In the genomic region with DNA sequence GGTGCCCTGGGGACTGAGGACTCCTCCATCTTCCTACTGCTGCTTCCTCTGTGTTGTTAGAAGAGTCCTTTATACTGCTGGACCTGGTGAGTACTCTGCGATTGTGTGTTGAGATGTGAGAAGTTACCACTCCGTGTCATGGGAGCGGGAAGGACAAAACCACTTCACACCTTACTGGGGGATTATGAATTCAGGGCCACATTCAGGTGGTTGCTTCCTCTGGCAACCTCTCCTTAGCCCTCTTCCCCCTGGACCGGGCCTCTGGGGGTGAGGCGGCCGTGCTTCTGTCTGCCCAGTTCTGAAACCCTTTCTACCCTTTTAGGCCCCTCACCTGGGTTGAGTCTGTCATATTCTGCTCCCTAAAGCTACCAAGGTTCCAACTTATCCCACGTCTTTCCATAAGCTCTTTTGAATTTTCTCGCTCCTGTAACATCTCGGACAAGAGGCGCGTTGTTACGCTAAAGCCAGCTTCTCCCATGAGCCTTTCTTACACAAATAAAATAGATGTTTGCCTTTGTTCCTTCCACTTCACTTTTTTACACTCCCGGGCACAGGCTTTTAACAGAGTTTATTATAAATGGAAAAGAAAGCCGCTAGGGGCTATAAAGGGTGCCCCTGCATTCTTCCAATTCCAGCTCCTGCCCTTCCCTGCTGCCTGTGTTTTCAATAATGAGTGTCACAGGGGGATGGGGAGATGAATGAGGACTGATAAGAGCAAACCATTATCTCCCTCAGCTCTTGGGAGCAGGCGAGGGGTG, we compare ENCODE assay signal across 23 cellular contexts. TPM values are rescaled to one million over a fixed set of nuclear protein-coding genes. Genes with fewer than 3 reads are reported as not detected.
A peak's percentile ranks its signal among the peaks of the same experiment; 100 is the strongest.
DNase-seq lines count a peak whose midpoint lies in the region; ATAC-seq and TF ChIP-seq lines count a peak whose summit lies in the region.
"Had no signal": no experiment of that assay in that cellular context is flagged by ENCODE, and none has a peak within 500 bp of the region (broad histone marks: within the 10 kb centered on the region; RNA-seq: fewer than 3 reads in every experiment).

No MANE protein-coding gene starts in this region.

- TF ChIP-seq CTCF in endodermal cell (conservative IDR thresholded peaks at IDR 0.05) (peak; percentile 24), type B pancreatic cell (conservative IDR thresholded peaks at IDR 0.05) (peak; percentile 18)

- H3K36me3 Mint-ChIP-seq in stimulated activated naive CD8-positive, alpha-beta T cell treated with anti-CD3 and anti-CD28 coated beads, Interleukin-15, Interleukin-2, amounts not matched to agents 100 ng/mL and 50 ng/mL, for 24 hours (ENCODE audit: low read depth), result no peaks in the 10 kb centered on the region
- H3K36me3 Mint-ChIP-seq in endodermal cell (ENCODE audit: low read depth) (no peaks in the 10 kb centered on the region), type B pancreatic cell (no peaks in the 10 kb centered on the region)
- no peaks in the 10 kb centered on the region for H3K36me3 Mint-ChIP-seq in natural killer cell treated with Interleukin-12 subunit alpha and Interleukin-12 subunit beta and Interleukin-15 and Interleukin-18, amount 100 ng/mL, for 72 hours

- H3K36me3 ChIP-seq in endodermal cell (ENCODE audit: control insufficient read depth, insufficient read depth, low read length), result no peaks in the 10 kb centered on the region
- H3K36me3 ChIP-seq: BLaER1, SJCRH30 had no signal

- H3K9ac ChIP-seq in endodermal cell (ENCODE audit: extremely low read depth, low read length, poor library complexity, severe bottlenecking), result no peak overlapping the region
- H3K9ac ChIP-seq: BLaER1 had no signal

- peaks cover 7% of the 10 kb centered on the region for H3K4me1 ChIP-seq in endodermal cell (ENCODE audit: control insufficient read depth, insufficient read depth, low read length)
- H3K4me1 ChIP-seq: BLaER1, SJCRH30 had no signal

- H3K27ac ChIP-seq in endodermal cell (ENCODE audit: low read depth, low read length), result no peak overlapping the region
- H3K27ac ChIP-seq: BLaER1, RWPE1, SJCRH30 had no signal

- no peaks in the 10 kb centered on the region for H3K27me3 Mint-ChIP-seq in stimulated activated naive CD8-positive, alpha-beta T cell treated with anti-CD3 and anti-CD28 coated beads, Interleukin-15, Interleukin-2, amounts not matched to agents 100 ng/mL and 50 ng/mL, for 24 hours
- H3K27me3 Mint-ChIP-seq in endodermal cell (ENCODE audit: insufficient read depth) (peaks cover 8% of the 10 kb centered on the region), type B pancreatic cell (peaks cover 8% of the 10 kb centered on the region)
- peaks cover 4 to 24% of the 10 kb centered on the region in 2 donors for H3K27me3 Mint-ChIP-seq in natural killer cell treated with Interleukin-12 subunit alpha and Interleukin-12 subunit beta and Interleukin-15 and Interleukin-18, amount 100 ng/mL, for 72 hours

- WGBS in endodermal cell (ENCODE audit: insufficient coverage in 1 of 2, insufficient read length in 1 of 2), 2 experiments, result 47 to 55% methylated on average over 10 to 15 of the region's 15 CpGs

- peak overlapping the region; percentile 42 for H3K27ac Mint-ChIP-seq in stimulated activated naive CD8-positive, alpha-beta T cell treated with anti-CD3 and anti-CD28 coated beads, Interleukin-15, Interleukin-2, amounts not matched to agents 100 ng/mL and 50 ng/mL, for 24 hours
- H3K27ac Mint-ChIP-seq in endodermal cell (peak overlapping the region; percentile 56), type B pancreatic cell (peak overlapping the region; percentile 31)
- H3K27ac Mint-ChIP-seq in natural killer cell treated with Interleukin-12 subunit alpha and Interleukin-12 subunit beta and Interleukin-15 and Interleukin-18, amount 100 ng/mL, for 72 hours, result no peak overlapping the region
- H3K27ac Mint-ChIP-seq: CD8-positive, alpha-beta memory T cell; IgD-negative memory B cell had no signal

- H3K27me3 ChIP-seq in endodermal cell (ENCODE audit: control insufficient read depth, insufficient read depth, low read length, poor library complexity, severe bottlenecking), result no peaks in the 10 kb centered on the region
- H3K27me3 ChIP-seq: BLaER1, SJCRH30 had no signal

- no peaks in the 10 kb centered on the region for H3K9me3 Mint-ChIP-seq in stimulated activated naive CD8-positive, alpha-beta T cell treated with anti-CD3 and anti-CD28 coated beads, Interleukin-15, Interleukin-2, amounts not matched to agents 100 ng/mL and 50 ng/mL, for 24 hours
- peaks cover 3% of the 10 kb centered on the region for H3K9me3 Mint-ChIP-seq in endodermal cell
- H3K9me3 Mint-ChIP-seq in type B pancreatic cell, result no peaks in the 10 kb centered on the region
- no peaks in the 10 kb centered on the region for H3K9me3 Mint-ChIP-seq in natural killer cell treated with Interleukin-12 subunit alpha and Interleukin-12 subunit beta and Interleukin-15 and Interleukin-18, amount 100 ng/mL, for 72 hours

- no peak for ATAC-seq in stimulated activated naive CD8-positive, alpha-beta T cell treated with anti-CD3 and anti-CD28 coated beads, Interleukin-15, Interleukin-2, amounts not matched to agents 100 U/mL and 50 U/mL, for 24 hours
- no peak for ATAC-seq in GM19455 (IDR thresholded peaks at IDR 0.05; ENCODE audit: unreplicated experiment)
- no peak for ATAC-seq in natural killer cell treated with Interleukin-12 subunit alpha and Interleukin-12 subunit beta and Interleukin-15 and Interleukin-18, amount 100 ng/mL, for 72 hours
- ATAC-seq: PC-3 had no signal

- no peak for DNase-seq in stimulated activated naive CD8-positive, alpha-beta T cell treated with anti-CD3 and anti-CD28 coated beads, Interleukin-15, Interleukin-2, amounts not matched to agents 100 U/mL and 50 U/mL, for 24 hours
- DNase-seq in endodermal cell, result peak; percentile 74
- peak; percentile 85 for DNase-seq in islet precursor cell
- no peak for DNase-seq in type B pancreatic cell (ENCODE audit: extremely low spot score, unreplicated experiment)
- DNase-seq in natural killer cell treated with Interleukin-12 subunit alpha and Interleukin-12 subunit beta and Interleukin-15 and Interleukin-18, amount 100 ng/mL, for 72 hours (ENCODE audit: low spot score), result no peak
- no peak for DNase-seq in midbrain (lab: John Stamatoyannopoulos, UW)
- DNase-seq: 8988T; CD8-positive, alpha-beta memory T cell; DMS79 treated with DMSO at 0.1 percent for 48 hours; GDM1; Kasumi-1; NCI-H1105; NCI-H1694 treated with DMSO at 0.1 percent for 48 hours; NCI-H2171; NCI-H446; NCI-H748 treated with DMSO at 0.1 percent for 48 hours; PC-3; SJCRH30 had no signal

- H3K4me3 Mint-ChIP-seq in stimulated activated naive CD8-positive, alpha-beta T cell treated with anti-CD3 and anti-CD28 coated beads, Interleukin-15, Interleukin-2, amounts not matched to agents 100 ng/mL and 50 ng/mL, for 24 hours, result no peak overlapping the region
- no peak overlapping the region for H3K4me3 Mint-ChIP-seq in endodermal cell
- no peak overlapping the region for H3K4me3 Mint-ChIP-seq in type B pancreatic cell
- H3K4me3 Mint-ChIP-seq in natural killer cell treated with Interleukin-12 subunit alpha and Interleukin-12 subunit beta and Interleukin-15 and Interleukin-18, amount 100 ng/mL, for 72 hours, result no peak overlapping the region
- H3K4me3 Mint-ChIP-seq: CD8-positive, alpha-beta memory T cell; IgD-negative memory B cell had no signal

- H3K4me1 Mint-ChIP-seq in stimulated activated naive CD8-positive, alpha-beta T cell treated with anti-CD3 and anti-CD28 coated beads, Interleukin-15, Interleukin-2, amounts not matched to agents 100 ng/mL and 50 ng/mL, for 24 hours (ENCODE audit: low read depth), result no peaks in the 10 kb centered on the region
- peaks cover 17% of the 10 kb centered on the region for H3K4me1 Mint-ChIP-seq in endodermal cell
- H3K4me1 Mint-ChIP-seq in type B pancreatic cell (ENCODE audit: unreplicated experiment), result peaks cover 8% of the 10 kb centered on the region
- no peaks in the 10 kb centered on the region for H3K4me1 Mint-ChIP-seq in natural killer cell treated with Interleukin-12 subunit alpha and Interleukin-12 subunit beta and Interleukin-15 and Interleukin-18, amount 100 ng/mL, for 72 hours (ENCODE audit: low read depth in 2 of 2)
- H3K4me1 Mint-ChIP-seq: CD8-positive, alpha-beta memory T cell; IgD-negative memory B cell had no signal

- H3K4me3 ChIP-seq in endodermal cell (ENCODE audit: low read length), result no peak overlapping the region
- H3K4me3 ChIP-seq: BLaER1, SJCRH30 had no signal

- no peaks in the 10 kb centered on the region for H3K9me3 ChIP-seq in endodermal cell (ENCODE audit: control insufficient read depth, low read length)
- H3K9me3 ChIP-seq: BLaER1, SJCRH30 had no signal

RNA-seq across cellular contexts. Expression of gene CDH13, which starts 20.7 kb away (rescaled TPM):
- total RNA-seq in endodermal cell (1 to 10 TPM in 1 of 2 donors, under 1 TPM in 1; 0.86 to 1.8 TPM), type B pancreatic cell (ENCODE audit: low replicate concordance) (3.1 and 46.4 TPM in 2 replicates)
- polyA plus RNA-seq in endodermal cell (2013, experiment 1 of 2), result 7.7 TPM
- polyA plus RNA-seq in endodermal cell (2013, experiment 2 of 2), result 12.1 TPM
- not detected for total RNA-seq in natural killer cell treated with Interleukin-12 subunit alpha and Interleukin-12 subunit beta and Interleukin-15 and Interleukin-18, amount 100 ng/mL, for 72 hours
- total RNA-seq: CD8-positive, alpha-beta memory T cell had no signal
- polyA plus RNA-seq: CD8-positive, alpha-beta memory T cell had no signal

Comparison
In these comparisons a context has a peak if more than half of its experiments do, and no peak if none do; other contexts are left out.
1. H3K27ac Mint-ChIP-seq: peak in stimulated activated naive CD8-positive, alpha-beta T cell treated with anti-CD3 and anti-CD28 coated beads, Interleukin-15, Interleukin-2, amounts not matched to agents 100 ng/mL and 50 ng/mL, for 24 hours (single experiment), endodermal cell (single experiment) and type B pancreatic cell (single experiment); none in natural killer cell treated with Interleukin-12 subunit alpha and Interleukin-12 subunit beta and Interleukin-15 and Interleukin-18, amount 100 ng/mL, for 72 hours (0 of 2).
2. DNase-seq: peak in endodermal cell (single experiment) and islet precursor cell (single experiment); none in stimulated activated naive CD8-positive, alpha-beta T cell treated with anti-CD3 and anti-CD28 coated beads, Interleukin-15, Interleukin-2, amounts not matched to agents 100 U/mL and 50 U/mL, for 24 hours (single experiment), type B pancreatic cell (single experiment), natural killer cell treated with Interleukin-12 subunit alpha and Interleukin-12 subunit beta and Interleukin-15 and Interleukin-18, amount 100 ng/mL, for 72 hours (single experiment) and midbrain (single experiment).